ENCODE assay signal across 35 cellular contexts in genomic region chr9:130309689-130310455, GRCh38. TPM values are rescaled to one million over a fixed set of nuclear protein-coding genes. Genes with fewer than 3 reads are reported as not detected.
"Had no signal": no experiment of that assay in that cellular context is flagged by ENCODE, and none has a peak within 500 bp of the region (broad histone marks: within the 10 kb centered on the region; RNA-seq: fewer than 3 reads in every experiment).

No MANE protein-coding gene starts in this region.

- H3K4me3 ChIP-seq: Peyer's patch, SJCRH30, SK-N-MC had no signal

- H3K4me1 Mint-ChIP-seq: activated CD4-positive, alpha-beta T cell treated with anti-CD3 and anti-CD28 coated beads, Interleukin-2, amount 10 ng/mL, durations not matched to agents 24 days and 14 days; activated naive CD8-positive, alpha-beta T cell treated with anti-CD3 and anti-CD28 coated beads for 36 hours; activated T-helper 17 cell treated with anti-CD3 and anti-CD28 coated beads, Interleukin-2, amount 50 U/mL, for 72 hours had no signal

- H3K4me3 Mint-ChIP-seq: activated CD4-positive, alpha-beta T cell treated with anti-CD3 and anti-CD28 coated beads, Interleukin-2, amount 10 ng/mL, durations not matched to agents 24 days and 14 days; activated CD8-positive, alpha-beta T cell treated with anti-CD3 and anti-CD28 coated beads for 36 hours; activated naive CD8-positive, alpha-beta T cell treated with anti-CD3 and anti-CD28 coated beads for 36 hours; activated T-cell treated with anti-CD3 and anti-CD28 coated beads, Interleukin-2, amount 50 U/mL, for 72 hours; activated T-helper 17 cell treated with anti-CD3 and anti-CD28 coated beads, Interleukin-2, amount 50 U/mL, for 72 hours; T-helper 1 cell treated with Interleukin-12 subunit alpha and Interleukin-12 subunit beta and Interleukin-4 antibody, amounts not matched to agents 30 μg/mL and 1 μg/mL, for 36 hours; T-helper 2 cell treated with Interferon-gamma antibody and Interleukin-4, amounts not matched to agents 5 μg/mL and 100 μg/mL, for 36 hours had no signal

- ATAC-seq: activated CD8-positive, alpha-beta T cell treated with anti-CD3 and anti-CD28 coated beads for 36 hours; activated T-cell treated with anti-CD3 and anti-CD28 coated beads, Interleukin-2, amount 50 U/mL, for 72 hours; activated T-helper 17 cell treated with anti-CD3 and anti-CD28 coated beads, Interleukin-2, amount 50 U/mL, for 72 hours; PC-3 had no signal

- H3K9me3 Mint-ChIP-seq: activated CD4-positive, alpha-beta T cell treated with anti-CD3 and anti-CD28 coated beads, Interleukin-2, amount 10 ng/mL, durations not matched to agents 24 days and 14 days; activated naive CD8-positive, alpha-beta T cell treated with anti-CD3 and anti-CD28 coated beads for 36 hours; activated T-cell treated with anti-CD3 and anti-CD28 coated beads, Interleukin-2, amount 50 U/mL, for 72 hours; activated T-helper 17 cell treated with anti-CD3 and anti-CD28 coated beads, Interleukin-2, amount 50 U/mL, for 72 hours; T-helper 1 cell treated with Interleukin-12 subunit alpha and Interleukin-12 subunit beta and Interleukin-4 antibody, amounts not matched to agents 30 μg/mL and 1 μg/mL, for 36 hours; T-helper 2 cell treated with Interferon-gamma antibody and Interleukin-4, amounts not matched to agents 5 μg/mL and 100 μg/mL, for 36 hours had no signal

- H3K27ac Mint-ChIP-seq: activated CD4-positive, alpha-beta T cell treated with anti-CD3 and anti-CD28 coated beads, Interleukin-2, amount 10 ng/mL, durations not matched to agents 24 days and 14 days; activated CD8-positive, alpha-beta T cell treated with anti-CD3 and anti-CD28 coated beads for 36 hours; activated naive CD8-positive, alpha-beta T cell treated with anti-CD3 and anti-CD28 coated beads for 36 hours; activated T-cell treated with anti-CD3 and anti-CD28 coated beads, Interleukin-2, amount 50 U/mL, for 72 hours; activated T-helper 17 cell treated with anti-CD3 and anti-CD28 coated beads, Interleukin-2, amount 50 U/mL, for 72 hours; T-helper 1 cell treated with Interleukin-12 subunit alpha and Interleukin-12 subunit beta and Interleukin-4 antibody, amounts not matched to agents 30 μg/mL and 1 μg/mL, for 36 hours; T-helper 2 cell treated with Interferon-gamma antibody and Interleukin-4, amounts not matched to agents 5 μg/mL and 100 μg/mL, for 36 hours had no signal

- H3K27me3 Mint-ChIP-seq: activated CD4-positive, alpha-beta T cell treated with anti-CD3 and anti-CD28 coated beads, Interleukin-2, amount 10 ng/mL, durations not matched to agents 24 days and 14 days; activated CD8-positive, alpha-beta T cell treated with anti-CD3 and anti-CD28 coated beads for 36 hours; activated naive CD8-positive, alpha-beta T cell treated with anti-CD3 and anti-CD28 coated beads for 36 hours had no signal

- H3K4me1 ChIP-seq: Peyer's patch had no signal

- H3K9me3 ChIP-seq: Peyer's patch, SJCRH30 had no signal

- H3K27ac ChIP-seq: brain microvascular endothelial cell, Peyer's patch, RWPE1, SJCRH30, SK-N-MC had no signal

- H3K27me3 ChIP-seq: brain microvascular endothelial cell, Peyer's patch, SJCRH30 had no signal

- H3K36me3 ChIP-seq: brain microvascular endothelial cell, Peyer's patch, SJCRH30 had no signal

- DNase-seq: activated CD4-positive, alpha-beta T cell treated with anti-CD3 and anti-CD28 coated beads, Interleukin-2, amount 10 ng/mL, durations not matched to agents 24 days and 14 days; activated CD4-positive, alpha-beta T cell treated with anti-CD3 and anti-CD28 coated beads, Interleukin-2, amount 50 U/mL, for 4 hours; activated CD8-positive, alpha-beta T cell treated with anti-CD3 and anti-CD28 coated beads for 36 hours; activated effector memory CD4-positive, alpha-beta T cell treated with anti-CD3 and anti-CD28 coated beads, Interleukin-2, amount 50 U/mL, for 16 hours; activated naive CD4-positive, alpha-beta T cell; activated naive CD4-positive, alpha-beta T cell treated with anti-CD3 and anti-CD28 coated beads, Interleukin-2, amount 50 U/mL, for 16 hours; activated naive CD8-positive, alpha-beta T cell treated with anti-CD3 and anti-CD28 coated beads for 36 hours; activated T-cell treated with anti-CD3 and anti-CD28 coated beads, Interleukin-2, amount 50 U/mL, for 1 hour; activated T-cell treated with anti-CD3 and anti-CD28 coated beads, Interleukin-2, amount 50 U/mL, for 72 hours; amniotic stem cell; brain microvascular endothelial cell; Kasumi-1; KG1; MM.1S; MV-4-11; NCI-H1092; NCI-H1436 treated with DMSO at 0.1 percent for 48 hours; NCI-H1694 treated with DMSO at 0.1 percent for 48 hours; NCI-H2029; NCI-H2107; NCI-H2171; NCI-H510A; NCI-H526; NCI-H748 treated with DMSO at 0.1 percent for 48 hours; NK-92 treated with Interleukin-12 subunit alpha and Interleukin-12 subunit beta, amount 100 ng/mL, for 24 hours; PC-3; Peyer's patch; SHP77; SJCRH30 had no signal

RNA-seq across cellular contexts. Expression of gene HMCN2, which starts 44.3 kb away (rescaled TPM):
- total RNA-seq: activated CD4-positive, alpha-beta T cell treated with anti-CD3 and anti-CD28 coated beads, Interleukin-2, amount 10 ng/mL, durations not matched to agents 24 days and 14 days; activated CD8-positive, alpha-beta memory T cell treated with anti-CD3 and anti-CD28 coated beads for 36 hours; activated CD8-positive, alpha-beta T cell treated with anti-CD3 and anti-CD28 coated beads for 36 hours; activated naive CD8-positive, alpha-beta T cell treated with anti-CD3 and anti-CD28 coated beads for 36 hours; activated T-helper 17 cell treated with anti-CD3 and anti-CD28 coated beads, Interleukin-2, amount 50 U/mL, for 72 hours had no signal
